Comparison of ENCODE assay signal across 24 cellular contexts in the genomic region with DNA sequence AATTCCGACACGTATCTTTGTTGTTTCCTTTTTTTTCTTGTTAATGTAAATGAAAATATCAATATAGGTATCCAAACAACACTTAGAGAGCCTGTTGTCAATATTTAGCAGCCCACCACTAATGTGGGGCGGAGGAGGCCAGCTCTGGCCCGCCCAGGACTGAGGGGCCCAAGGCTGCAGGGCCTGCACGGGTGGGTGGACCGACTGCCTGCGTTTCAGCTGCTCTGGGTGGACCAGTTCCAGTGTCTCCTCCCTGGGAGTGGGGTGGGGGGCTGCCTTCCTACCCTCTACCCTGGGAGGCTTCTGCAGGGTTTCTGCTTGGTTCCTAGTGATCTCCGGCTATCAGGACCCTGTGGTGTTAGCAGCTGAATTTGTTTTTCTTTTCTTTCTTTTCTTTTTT. TPM values are rescaled to one million over a fixed set of nuclear protein-coding genes. Genes with fewer than 3 reads are reported as not detected.
A peak's percentile ranks its signal among the peaks of the same experiment; 100 is the strongest.
DNase-seq lines count a peak whose midpoint lies in the region; ATAC-seq and TF ChIP-seq lines count a peak whose summit lies in the region.
"Had no signal": no experiment of that assay in that cellular context is flagged by ENCODE, and none has a peak within 500 bp of the region (broad histone marks: within the 10 kb centered on the region; RNA-seq: fewer than 3 reads in every experiment).

No MANE protein-coding gene starts in this region.

- H3K36me3 Mint-ChIP-seq in T-helper 17 cell (ENCODE audit: low read depth), result no peaks in the 10 kb centered on the region

- H3K4me2 ChIP-seq in Karpas-422 (ENCODE audit: low read depth, low read length, poor library complexity, severe bottlenecking), result no peak overlapping the region

- H3K9ac ChIP-seq in Karpas-422 (ENCODE audit: low read length), result no peak overlapping the region
- H3K9ac ChIP-seq: parathyroid adenoma had no signal

- peak overlapping the region; percentile 8 for H3K27ac Mint-ChIP-seq in T-helper 17 cell
- H3K27ac Mint-ChIP-seq: dendritic cell treated with granulocyte-macrophage colony-stimulating factor and Interleukin-4, amounts not matched to agents 40 ng/mL and 50 ng/mL, for 4 days; nephron progenitor cell had no signal

- H3K27me3 ChIP-seq in heart right ventricle, result no peaks in the 10 kb centered on the region
- no peaks in the 10 kb centered on the region for H3K27me3 ChIP-seq in stomach
- no peaks in the 10 kb centered on the region for H3K27me3 ChIP-seq in Karpas-422 (ENCODE audit: low read length)
- H3K27me3 ChIP-seq: right atrium auricular region had no signal

- H3K4me3 Mint-ChIP-seq in T-helper 17 cell, result no peak overlapping the region
- H3K4me3 Mint-ChIP-seq: dendritic cell treated with granulocyte-macrophage colony-stimulating factor and Interleukin-4, amounts not matched to agents 40 ng/mL and 50 ng/mL, for 4 days; nephron progenitor cell had no signal

- no peaks in the 10 kb centered on the region for H3K27me3 Mint-ChIP-seq in T-helper 17 cell

- peak; percentile 43 for DNase-seq in cardiac septum (ENCODE audit: low spot score)
- DNase-seq in heart right ventricle, result no peak
- no peak for DNase-seq in T-helper 17 cell
- peak; percentile 38 for DNase-seq in islet precursor cell
- peak; percentile 14 for DNase-seq in stomach
- DNase-seq in NCI-H1417 (lab: John Stamatoyannopoulos, UW), result no peak
- DNase-seq in Karpas-422, result no peak
- DNase-seq in activated CD8-positive, alpha-beta memory T cell treated with anti-CD3 and anti-CD28 coated beads for 24 hours, result no peak
- DNase-seq: activated naive CD4-positive, alpha-beta T cell treated with Interleukin-2 at 50 U/mL for 16 hours; amygdala; C1 segment of cervical spinal cord; GOT3; hypothalamus; lower lobe of right lung; NCI-H1048; NCI-H510A; nephron progenitor cell; OCI-M1; SHP77 had no signal

- H3K9me2 ChIP-seq in Karpas-422 (replicated peaks; ENCODE audit: insufficient read depth, low read length), result no peaks in the 10 kb centered on the region

- H4K20me1 ChIP-seq in Karpas-422 (ENCODE audit: insufficient read depth, low read depth, low read length), result no peaks in the 10 kb centered on the region

- no peak for TF ChIP-seq CTCF in heart right ventricle (IDR thresholded peaks at IDR 0.05)
- TF ChIP-seq CTCF in stomach (IDR thresholded peaks at IDR 0.05), result no peak

- WGBS in heart right ventricle, 2 donors, result 86 to 87% methylated on average over 8 of the region's 8 CpGs
- WGBS in stomach, 5 donors, result 87 to 89% (median 87%) methylated on average over 8 of the region's 8 CpGs

- H3K9me3 ChIP-seq in heart right ventricle (no peaks in the 10 kb centered on the region), T-helper 17 cell (ENCODE audit: control insufficient read depth, low read length, poor library complexity, severe bottlenecking) (no peaks in the 10 kb centered on the region), stomach (no peaks in the 10 kb centered on the region), Karpas-422 (ENCODE audit: low read length) (no peaks in the 10 kb centered on the region)
- H3K9me3 ChIP-seq: Caco-2, lower lobe of right lung, right atrium auricular region had no signal

- ATAC-seq in heart right ventricle (no peak), T-helper 17 cell (no peak)
- ATAC-seq: lower lobe of right lung had no signal

- H3K36me3 ChIP-seq in heart right ventricle (no peaks in the 10 kb centered on the region), stomach (no peaks in the 10 kb centered on the region), Karpas-422 (ENCODE audit: insufficient read depth, low read length) (no peaks in the 10 kb centered on the region)
- H3K36me3 ChIP-seq: lower lobe of right lung, right atrium auricular region had no signal

- no peaks in the 10 kb centered on the region for H3K79me2 ChIP-seq in Karpas-422 (ENCODE audit: low read length)

- no peak for TF ChIP-seq POLR2A in stomach (IDR thresholded peaks at IDR 0.05)

- no peak for TF ChIP-seq EP300 in stomach (IDR thresholded peaks at IDR 0.05)

- peaks cover 0 to 14% (median 12%) of the 10 kb centered on the region in 9 donors for H3K4me1 ChIP-seq in heart right ventricle
- H3K4me1 ChIP-seq in stomach, result peaks cover 27 to 38% (median 35%) of the 10 kb centered on the region in 4 donors
- no peaks in the 10 kb centered on the region for H3K4me1 ChIP-seq in Karpas-422 (ENCODE audit: low read length)
- H3K4me1 ChIP-seq: parathyroid adenoma had no signal

- H3K27ac ChIP-seq in heart right ventricle (no peak overlapping the region), stomach (peak overlapping the region in 2 of 5 donors; percentile 3 to 21), Karpas-422 (ENCODE audit: low read length) (no peak overlapping the region)
- H3K27ac ChIP-seq: lower lobe of right lung, parathyroid adenoma, right atrium auricular region had no signal

- no peak overlapping the region for H2AFZ ChIP-seq in Karpas-422 (ENCODE audit: low read length)
- H2AFZ ChIP-seq: parathyroid adenoma had no signal

- H3K4me3 ChIP-seq in heart right ventricle (no peak overlapping the region), stomach (no peak overlapping the region), Karpas-422 (ENCODE audit: low read length) (no peak overlapping the region)
- H3K4me3 ChIP-seq: lower lobe of right lung, right atrium auricular region had no signal

- intact Hi-C loops in cardiac septum (cut with DNase I) (no loop called here), heart right ventricle (cut with DNase I) (no loop called here), stomach (cut with DNase I; ENCODE audit: low total_unique reads) (no loop called here)

- peaks cover 19% of the 10 kb centered on the region for H3K4me1 Mint-ChIP-seq in T-helper 17 cell

RNA-seq across cellular contexts. Expression of a gene that starts 15.9 kb away (rescaled TPM):
- total RNA-seq in cardiac septum (15.9 TPM), heart right ventricle (10 to 100 TPM; 11.1 to 46.3 (median 18.5) TPM), T-helper 17 cell (1 to 10 TPM in 1 of 2 donors, under 1 TPM in 1; 0.65 to 1.3 TPM), stomach (10 to 100 TPM; 17.4 to 84.8 (median 47.2) TPM)
- polyA plus RNA-seq in heart right ventricle (10 to 100 TPM; 19.2 to 27.7 TPM), stomach (10 to 100 TPM in 2 of 3 donors, 1 to 10 TPM in 1; 8.9 to 30.9 (median 21.7) TPM)
- not detected in 2 replicates for total RNA-seq in Karpas-422 (2014; rRNA removed; shearing (Covaris generic); ENCODE audit: low replicate concordance)

RNA-seq across cellular contexts. Expression of a gene that starts 55.6 kb away (rescaled TPM):
- total RNA-seq in cardiac septum (1.0 TPM), heart right ventricle (1 to 10 TPM in 2 of 10 donors, under 1 TPM in 6, not detected in 2; 0.29 to 2.4 (median 0.65) TPM), T-helper 17 cell (under 1 TPM; 0.75 to 0.99 TPM), stomach (10 to 100 TPM in 1 of 5 donors, 1 to 10 TPM in 2, not detected in 2; 1.7 to 50.2 (median 7.7) TPM)
- polyA plus RNA-seq in heart right ventricle (under 1 TPM; 0.22 to 0.57 TPM), stomach (1 to 10 TPM in 1 of 3 donors, under 1 TPM in 2; 0.46 to 1.7 (median 0.95) TPM)
- not detected in 2 replicates for total RNA-seq in Karpas-422 (2014; rRNA removed; shearing (Covaris generic); ENCODE audit: low replicate concordance)
- total RNA-seq: fibroblast of lung had no signal
- polyA plus RNA-seq: fibroblast of lung had no signal

Comparison
In these comparisons a context has a peak if more than half of its experiments do, and no peak if none do; other contexts are left out.
1. DNase-seq: peak in cardiac septum (single experiment), islet precursor cell (single experiment) and stomach (single experiment); none in heart right ventricle (0 of 2), T-helper 17 cell (0 of 3), NCI-H1417 (0 of 3), Karpas-422 (single experiment) and activated CD8-positive, alpha-beta memory T cell treated with anti-CD3 and anti-CD28 coated beads for 24 hours (single experiment).